1 cellular context compared by ENCODE assay signal in the genomic region with DNA sequence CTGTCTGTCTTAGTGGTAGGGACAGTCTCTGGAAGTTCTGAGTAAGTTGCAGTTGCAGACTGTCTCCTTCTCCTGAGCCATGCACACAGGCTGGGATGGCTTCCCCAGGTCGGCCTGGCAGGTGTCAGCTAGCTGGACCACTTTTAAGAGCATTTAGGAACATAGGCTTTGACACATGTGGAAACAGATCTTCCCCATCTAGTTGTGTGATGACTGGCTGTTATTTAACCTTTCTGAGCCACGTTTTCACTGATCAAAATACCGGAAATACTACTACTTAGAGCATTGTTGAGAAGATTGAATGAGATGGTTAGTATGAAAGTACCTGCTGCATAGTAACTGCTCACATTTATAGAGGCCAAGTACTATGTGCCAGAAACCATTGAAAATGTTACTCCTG.
TF ChIP-seq lines count a peak whose summit lies in the region.

No MANE protein-coding gene starts in this region.

TF ChIP-seq in K562, 482 proteins besides CTCF, POLR2A, EP300 and RAD21:
- TF ChIP-seq LCOR (CRISPR knock-in tag; IDR thresholded peaks at IDR 0.05) = no peak
- no peak for TF ChIP-seq KHSRP (IDR thresholded peaks at IDR 0.05)
- no peak for TF ChIP-seq ZNF232 (CRISPR knock-in tag; IDR thresholded peaks at IDR 0.05)
- no peak for TF ChIP-seq ZNF24 (IDR thresholded peaks at IDR 0.05)
- TF ChIP-seq ZBTB7A (IDR thresholded peaks at IDR 0.05; ENCODE audit: borderline replicate concordance, control insufficient read depth, low read depth, low read length) = no peak
- no peak for TF ChIP-seq C11orf30 (IDR thresholded peaks at IDR 0.05; ENCODE audit: low read depth)
- TF ChIP-seq MEF2D (tag; conservative IDR thresholded peaks at IDR 0.05; ENCODE audit: low read depth) = no peak
- TF ChIP-seq CEBPB (tag; IDR thresholded peaks at IDR 0.05) = no peak
- TF ChIP-seq HNRNPUL1 (IDR thresholded peaks at IDR 0.05; ENCODE audit: low read length) = no peak
- no peak for TF ChIP-seq FOXP1 (CRISPR knock-in tag; IDR thresholded peaks at IDR 0.05)
- TF ChIP-seq, protein P1, sequence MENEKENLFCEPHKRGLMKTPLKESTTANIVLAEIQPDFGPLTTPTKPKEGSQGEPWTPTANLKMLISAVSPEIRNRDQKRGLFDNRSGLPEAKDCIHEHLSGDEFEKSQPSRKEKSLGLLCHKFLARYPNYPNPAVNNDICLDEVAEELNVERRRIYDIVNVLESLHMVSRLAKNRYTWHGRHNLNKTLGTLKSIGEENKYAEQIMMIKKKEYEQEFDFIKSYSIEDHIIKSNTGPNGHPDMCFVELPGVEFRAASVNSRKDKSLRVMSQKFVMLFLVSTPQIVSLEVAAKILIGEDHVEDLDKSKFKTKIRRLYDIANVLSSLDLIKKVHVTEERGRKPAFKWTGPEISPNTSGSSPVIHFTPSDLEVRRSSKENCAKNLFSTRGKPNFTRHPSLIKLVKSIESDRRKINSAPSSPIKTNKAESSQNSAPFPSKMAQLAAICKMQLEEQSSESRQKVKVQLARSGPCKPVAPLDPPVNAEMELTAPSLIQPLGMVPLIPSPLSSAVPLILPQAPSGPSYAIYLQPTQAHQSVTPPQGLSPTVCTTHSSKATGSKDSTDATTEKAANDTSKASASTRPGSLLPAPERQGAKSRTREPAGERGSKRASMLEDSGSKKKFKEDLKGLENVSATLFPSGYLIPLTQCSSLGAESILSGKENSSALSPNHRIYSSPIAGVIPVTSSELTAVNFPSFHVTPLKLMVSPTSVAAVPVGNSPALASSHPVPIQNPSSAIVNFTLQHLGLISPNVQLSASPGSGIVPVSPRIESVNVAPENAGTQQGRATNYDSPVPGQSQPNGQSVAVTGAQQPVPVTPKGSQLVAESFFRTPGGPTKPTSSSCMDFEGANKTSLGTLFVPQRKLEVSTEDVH (IDR thresholded peaks at IDR 0.05; ENCODE audit: low read depth, partially characterized antibody) = no peak
- TF ChIP-seq ZNF224 (CRISPR knock-in tag; IDR thresholded peaks at IDR 0.05) = no peak
- no peak for TF ChIP-seq ZNF561 (CRISPR knock-in tag; conservative IDR thresholded peaks at IDR 0.05)
- TF ChIP-seq, protein P2, sequence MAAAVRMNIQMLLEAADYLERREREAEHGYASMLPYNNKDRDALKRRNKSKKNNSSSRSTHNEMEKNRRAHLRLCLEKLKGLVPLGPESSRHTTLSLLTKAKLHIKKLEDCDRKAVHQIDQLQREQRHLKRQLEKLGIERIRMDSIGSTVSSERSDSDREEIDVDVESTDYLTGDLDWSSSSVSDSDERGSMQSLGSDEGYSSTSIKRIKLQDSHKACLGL (CRISPR knock-in tag; IDR thresholded peaks at IDR 0.05; ENCODE audit: borderline replicate concordance, poor library complexity, severe bottlenecking) = no peak
- no peak for TF ChIP-seq FOXA3 (CRISPR knock-in tag; conservative IDR thresholded peaks at IDR 0.05 in 1 of 2, IDR thresholded peaks at IDR 0.05 in 1 of 2)
- TF ChIP-seq HOXB6 (CRISPR knock-in tag; IDR thresholded peaks at IDR 0.05; ENCODE audit: borderline replicate concordance) = no peak
- no peak for TF ChIP-seq SRSF9 (IDR thresholded peaks at IDR 0.05; ENCODE audit: borderline replicate concordance, low read depth, low read length)
- TF ChIP-seq SMARCA4 (IDR thresholded peaks at IDR 0.05) = no peak
- no peak for TF ChIP-seq CREM (IDR thresholded peaks at IDR 0.05; ENCODE audit: low read depth)
